Comparison of ENCODE assay signal across 34 cellular contexts in the genomic region with DNA sequence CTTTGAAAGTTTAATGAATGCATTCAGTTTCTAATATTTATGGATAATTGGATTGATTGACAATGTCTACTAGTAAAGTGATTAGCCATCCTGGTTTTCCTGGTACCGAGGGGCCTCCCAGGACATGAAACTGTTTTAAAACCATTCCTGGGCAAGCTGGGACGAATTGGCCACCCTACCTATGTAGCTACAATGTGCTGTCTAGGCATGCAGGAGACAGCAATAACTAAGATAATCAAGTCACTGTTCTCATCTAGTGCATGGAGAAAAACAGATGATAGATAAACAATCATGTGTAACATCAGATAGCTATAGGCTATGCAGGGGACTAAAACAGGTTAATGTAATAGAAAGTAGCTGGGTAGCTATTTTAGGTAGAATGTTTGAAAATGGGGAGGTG.
"Had no signal": no experiment of that assay in that cellular context is flagged by ENCODE, and none has a peak within 500 bp of the region (broad histone marks: within the 10 kb centered on the region; RNA-seq: fewer than 3 reads in every experiment).

No MANE protein-coding gene starts in this region.

- H3K27ac Mint-ChIP-seq: activated B cell treated with CpG ODN at 0.5 μM for 24 hours; activated CD8-positive, alpha-beta T cell treated with anti-CD3 and anti-CD28 coated beads for 36 hours; activated naive CD8-positive, alpha-beta T cell; activated T-helper 17 cell treated with anti-CD3 and anti-CD28 coated beads, Interleukin-2, amount 50 U/mL, for 72 hours; effector memory CD8-positive, alpha-beta T cell; T-helper 17 cell; T-helper 2 cell treated with Interferon-gamma antibody and Interleukin-4, amounts not matched to agents 5 μg/mL and 100 μg/mL, for 36 hours had no signal

- H3K4me1 Mint-ChIP-seq: activated T-helper 17 cell treated with anti-CD3 and anti-CD28 coated beads, Interleukin-2, amount 50 U/mL, for 72 hours had no signal

- H3K36me3 ChIP-seq: cardiac muscle cell, gastrocnemius medialis, heart left ventricle, WERI-Rb-1 had no signal

- H3K27me3 ChIP-seq: cardiac muscle cell had no signal

- ATAC-seq: activated CD4-positive, CD25-positive, alpha-beta regulatory T cell treated with anti-CD3 and anti-CD28 coated beads, Interleukin-2, amount 50 U/mL, for 24 hours; activated CD8-positive, alpha-beta T cell treated with anti-CD3 and anti-CD28 coated beads for 36 hours; activated T-cell treated with anti-CD3 and anti-CD28 coated beads, Interleukin-2, amount 50 U/mL, for 4 hours; activated T-helper 17 cell treated with anti-CD3 and anti-CD28 coated beads, Interleukin-2, amount 50 U/mL, for 72 hours; effector memory CD8-positive, alpha-beta T cell; esophagus mucosa; gastrocnemius medialis; heart left ventricle; T-helper 17 cell had no signal

- DNase-seq: activated B cell treated with CpG ODN at 0.5 μM for 24 hours; activated CD4-positive, alpha-beta T cell treated with anti-CD3 and anti-CD28 coated beads for 48 hours; activated CD4-positive, alpha-beta T cell treated with anti-CD3 and anti-CD28 coated beads, Interleukin-2, amount 50 U/mL, for 1 hour; activated CD4-positive, alpha-beta T cell treated with anti-CD3 and anti-CD28 coated beads, Interleukin-2, amount 50 U/mL, for 48 hours; activated CD8-positive, alpha-beta memory T cell treated with anti-CD3 and anti-CD28 coated beads for 24 hours; activated CD8-positive, alpha-beta T cell treated with anti-CD3 and anti-CD28 coated beads for 36 hours; activated effector memory CD4-positive, alpha-beta T cell treated with Interleukin-2 at 50 U/mL for 16 hours; activated gamma-delta T cell treated with Interleukin-2 at 50 U/mL for 16 hours; activated naive CD4-positive, alpha-beta T cell treated with anti-CD3 and anti-CD28 coated beads, Interleukin-2, amount 50 U/mL, for 16 hours; activated naive CD4-positive, alpha-beta T cell treated with Interleukin-2 at 50 U/mL for 16 hours; activated T-cell treated with anti-CD3 and anti-CD28 coated beads, Interleukin-2, amount 50 U/mL, for 4 hours; amniotic stem cell; anterior cingulate cortex; cortex of kidney; dermis blood vessel endothelial cell; effector CD4-positive, alpha-beta T cell; effector memory CD8-positive, alpha-beta T cell; foreskin fibroblast; gastrocnemius medialis; glutamatergic neuron; heart left ventricle; T-helper 1 cell; T-helper 17 cell; T1000; WERI-Rb-1 had no signal

- H3K9me3 ChIP-seq: gastrocnemius medialis, heart left ventricle had no signal

- H3K4me3 Mint-ChIP-seq: activated B cell treated with CpG ODN at 0.5 μM for 24 hours; activated CD8-positive, alpha-beta T cell treated with anti-CD3 and anti-CD28 coated beads for 36 hours; activated naive CD8-positive, alpha-beta T cell; activated T-cell treated with anti-CD3 and anti-CD28 coated beads, Interleukin-2, amount 50 U/mL, for 4 hours; activated T-helper 17 cell treated with anti-CD3 and anti-CD28 coated beads, Interleukin-2, amount 50 U/mL, for 72 hours; central memory CD8-positive, alpha-beta T cell; effector memory CD8-positive, alpha-beta T cell; T-helper 17 cell; T-helper 2 cell treated with Interferon-gamma antibody and Interleukin-4, amounts not matched to agents 5 μg/mL and 100 μg/mL, for 36 hours had no signal

- FAIRE-seq: astrocyte, colon had no signal

- H3K27ac ChIP-seq: cardiac muscle cell, gastrocnemius medialis, heart left ventricle, WERI-Rb-1 had no signal

- H3K4me3 ChIP-seq: cardiac muscle cell, gastrocnemius medialis, heart left ventricle had no signal

- H3K9me3 Mint-ChIP-seq: activated B cell treated with CpG ODN at 0.5 μM for 24 hours; activated CD8-positive, alpha-beta T cell treated with anti-CD3 and anti-CD28 coated beads for 36 hours; activated T-cell treated with anti-CD3 and anti-CD28 coated beads, Interleukin-2, amount 50 U/mL, for 4 hours; activated T-helper 17 cell treated with anti-CD3 and anti-CD28 coated beads, Interleukin-2, amount 50 U/mL, for 72 hours; central memory CD8-positive, alpha-beta T cell; effector memory CD8-positive, alpha-beta T cell; T-helper 2 cell treated with Interferon-gamma antibody and Interleukin-4, amounts not matched to agents 5 μg/mL and 100 μg/mL, for 36 hours had no signal

- H3K4me1 ChIP-seq: gastrocnemius medialis had no signal
